In the genomic region with DNA sequence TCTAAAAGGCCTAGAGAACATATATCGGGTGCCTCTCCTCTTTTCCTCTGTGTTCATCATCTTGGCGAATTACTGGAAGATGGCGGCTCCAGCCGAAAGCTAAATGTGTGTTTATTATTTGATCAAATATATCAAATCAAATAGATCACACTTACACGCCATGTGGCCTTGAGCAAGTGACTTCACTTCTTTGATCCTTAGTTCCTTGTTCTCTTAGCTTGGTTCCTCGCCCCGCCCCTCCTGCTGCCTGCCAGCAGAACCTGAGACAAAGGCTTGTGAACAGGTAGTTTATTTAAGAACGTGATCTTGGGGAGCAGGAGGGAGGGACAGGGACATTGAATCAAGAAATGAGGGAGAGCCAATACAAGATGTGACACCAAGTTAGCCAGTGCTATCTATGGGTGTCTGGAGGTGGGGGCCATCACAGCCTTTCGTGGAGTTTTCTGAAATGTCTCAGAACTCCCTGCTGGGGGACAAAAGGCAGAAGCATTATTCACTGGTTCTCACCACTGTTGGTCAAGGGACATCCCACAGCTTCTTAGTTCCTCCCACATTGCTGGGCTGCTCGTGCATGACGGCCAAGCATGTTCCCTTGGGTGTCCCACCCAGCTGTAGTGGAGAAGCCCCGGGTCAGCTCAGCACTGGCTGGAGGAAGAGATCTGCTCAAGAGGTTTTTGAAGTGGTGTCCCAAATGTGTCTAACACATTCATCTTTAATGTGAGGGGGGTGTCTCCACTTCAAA, we compare ENCODE assay signal across 12 cellular contexts. TPM values are rescaled to one million over a fixed set of nuclear protein-coding genes. Genes with fewer than 3 reads are reported as not detected.
DNase-seq lines count a peak whose midpoint lies in the region; ATAC-seq, FAIRE-seq and TF ChIP-seq lines count a peak whose summit lies in the region.
"Had no signal": no experiment of that assay in that cellular context is flagged by ENCODE, and none has a peak within 500 bp of the region (broad histone marks: within the 10 kb centered on the region; RNA-seq: fewer than 3 reads in every experiment).

No MANE protein-coding gene starts in this region.

- H3K4me1 ChIP-seq in neutrophil (ENCODE audit: control insufficient read depth in 1 of 2, insufficient read depth in 1 of 2, low read depth in 1 of 2, low read length in 1 of 2), result peaks cover 69 to 71% of the 10 kb centered on the region in 2 experiments
- peaks cover 15% of the 10 kb centered on the region for H3K4me1 ChIP-seq in hepatocyte (ENCODE audit: insufficient read depth)

- no peak overlapping the region for H3K4me2 ChIP-seq in hepatocyte

- H4K20me1 ChIP-seq in hepatocyte (ENCODE audit: insufficient read depth, poor library complexity, severe bottlenecking), result no peaks in the 10 kb centered on the region

- 81% methylated on average over 12 of the region's 12 CpGs for WGBS in hepatocyte (ENCODE audit: low lambda C conversion rate, missing lambda C conversion rate)

- H3K27me3 ChIP-seq in neutrophil (no peaks in the 10 kb centered on the region), hepatocyte (no peaks in the 10 kb centered on the region)

- H3K79me2 ChIP-seq in hepatocyte, result no peaks in the 10 kb centered on the region

- ATAC-seq in HG02798 (IDR thresholded peaks at IDR 0.05; ENCODE audit: poor library complexity, unreplicated experiment), result peak; percentile 57

- H3K4me3 ChIP-seq in neutrophil (ENCODE audit: low read depth in 1 of 2, low read length in 1 of 2) (peak overlapping the region; percentile 2 to 18), hepatocyte (no peak overlapping the region)

- H2AFZ ChIP-seq in hepatocyte, result no peak overlapping the region

- no peaks in the 10 kb centered on the region for H3K9me3 ChIP-seq in neutrophil
- H3K9me3 ChIP-seq in hepatocyte (ENCODE audit: low read depth), result no peaks in the 10 kb centered on the region

- H3K9me2 ChIP-seq in hepatocyte (replicated peaks; ENCODE audit: insufficient read depth), result no peaks in the 10 kb centered on the region

- DNase-seq in GM12891 (ENCODE audit: insufficient read length, low spot score) (no peak), hepatocyte (ENCODE audit: low spot score) (no peak), globus pallidus (ENCODE audit: low spot score) (no peak), SHP77 treated with DMSO at 0.1 percent for 48 hours (lab: John Stamatoyannopoulos, UW) (no peak), NCI-H1105 treated with DMSO at 0.1 percent for 48 hours (lab: John Stamatoyannopoulos, UW) (no peak)
- DNase-seq: amygdala, DMS53, foreskin fibroblast had no signal

- TF ChIP-seq CTCF in VCaP (conservative IDR thresholded peaks at IDR 0.05) (no peak), neutrophil (IDR thresholded peaks at IDR 0.05) (peak; percentile 12), hepatocyte (IDR thresholded peaks at IDR 0.05; ENCODE audit: poor library complexity) (no peak)

- no peak for TF ChIP-seq POLR2A in GM12891 (IDR thresholded peaks at IDR 0.05; ENCODE audit: low read depth, low read length)

- H3K36me3 ChIP-seq in neutrophil (no peaks in the 10 kb centered on the region), hepatocyte (replicated peaks; ENCODE audit: insufficient read depth, low read depth) (no peaks in the 10 kb centered on the region)

- H3K27ac ChIP-seq in VCaP (peak overlapping the region; percentile 47), neutrophil (peak overlapping the region; percentile 89), hepatocyte (no peak overlapping the region)

- FAIRE-seq in GM12891 (lab: Jason Lieb, UNC), result peak; percentile 84
- FAIRE-seq: H54 had no signal

TF ChIP-seq in GM12891, 5 proteins besides CTCF, POLR2A, EP300 and RAD21:
- TF ChIP-seq PAX5 (IDR thresholded peaks at IDR 0.05; ENCODE audit: insufficient read depth, low read length, severe bottlenecking) (peak; percentile 93), SPI1 (IDR thresholded peaks at IDR 0.05; ENCODE audit: low read depth, low read length) (0 out of 2 replicates have a peak, but pooled peaks have one; percentile 6), TAF1 (IDR thresholded peaks at IDR 0.05; ENCODE audit: low read depth, low read length) (no peak), POLR2AphosphoS5 (IDR thresholded peaks at IDR 0.05; ENCODE audit: low read depth, low read length) (no peak), POU2F2 (IDR thresholded peaks at IDR 0.05; ENCODE audit: low read depth, low read length) (no peak)

RNA-seq across cellular contexts. Expression of gene RNF24, which starts 44.9 kb away (rescaled TPM):
- 3.4 TPM for polyA plus RNA-seq in GM12891 (2012; ENCODE audit: low read depth, missing spikeins)
- total RNA-seq in hepatocyte, result 16.2 and 16.4 TPM in 2 replicates
- polyA plus RNA-seq in hepatocyte, result 23.2 and 24.4 TPM in 2 replicates
